In the genomic region with DNA sequence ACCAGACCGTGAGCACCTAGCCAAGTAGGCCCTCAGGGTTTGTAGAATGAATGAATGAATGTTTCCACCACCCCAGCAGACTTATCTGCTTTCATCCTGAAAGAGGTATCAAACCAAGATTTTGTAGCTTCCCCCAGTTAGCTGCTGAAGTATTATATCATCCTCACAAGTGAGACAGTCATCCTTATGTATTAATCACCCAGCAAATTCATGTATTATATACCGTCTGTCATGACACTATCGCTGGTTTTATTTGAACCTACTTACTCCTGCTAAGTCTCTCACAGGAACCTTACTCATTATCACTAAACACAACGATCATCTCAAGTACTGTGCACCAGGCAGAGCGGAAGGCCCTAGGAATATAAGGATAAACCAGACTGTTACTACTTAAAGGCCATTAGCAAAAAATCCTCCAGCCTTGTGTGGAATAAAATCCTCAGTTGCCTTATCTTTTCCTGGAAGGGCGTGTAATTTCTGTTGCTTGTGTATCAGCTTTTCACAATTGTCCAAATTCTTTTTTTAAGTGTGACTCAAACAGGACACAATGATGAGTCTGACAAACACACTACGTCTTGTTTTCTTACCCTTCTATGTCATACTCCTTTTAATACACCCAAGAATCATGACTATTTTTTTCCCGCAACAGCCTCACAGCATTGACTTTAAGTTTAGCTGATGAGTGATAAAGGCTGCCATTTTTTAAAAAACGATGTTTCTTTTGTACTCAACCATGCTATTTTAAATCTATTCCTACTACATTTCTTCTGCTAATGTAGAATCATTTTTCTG, we compare ENCODE assay signal across 9 cellular contexts.
DNase-seq lines count a peak whose midpoint lies in the region; ATAC-seq, FAIRE-seq and TF ChIP-seq lines count a peak whose summit lies in the region.
"Had no signal": no experiment of that assay in that cellular context is flagged by ENCODE, and none has a peak within 500 bp of the region (broad histone marks: within the 10 kb centered on the region; RNA-seq: fewer than 3 reads in every experiment).

No MANE protein-coding gene starts in this region.

- intact Hi-C loops in HepG2 (cut with micrococcal nuclease; ENCODE audit: unreplicated experiment): no loop called here
- intact Hi-C loops in right lobe of liver (cut with DNase I): no loop called here
- intact Hi-C loops in upper lobe of right lung (cut with DNase I): no loop called here

- no peaks in the 10 kb centered on the region for H3K9me3 Mint-ChIP-seq in activated naive CD4-positive, alpha-beta T cell treated with anti-CD3 and anti-CD28 coated beads, Interleukin-2, amount 50 U/mL, for 72 hours

- CTCF ChIA-PET in HepG2 (lab: Yijun Ruan, JAX; ENCODE audit: low intra/inter-chr PET ratio, low total read pairs): no interaction called here

- H3K9ac ChIP-seq in HepG2 (ENCODE audit: insufficient read depth, low read depth, low read length) (peak overlapping the region; percentile 28), iPS-20b (ENCODE audit: low read depth, low read length) (peak overlapping the region; percentile 66)

- H3K27me3 ChIP-seq in HepG2 (ENCODE audit: control insufficient read depth in 1 of 2, insufficient read depth in 2 of 2, low read length in 2 of 2) (no peaks in the 10 kb centered on the region), right lobe of liver (no peaks in the 10 kb centered on the region), iPS-20b (ENCODE audit: insufficient read depth, low read length) (no peaks in the 10 kb centered on the region), upper lobe of right lung (no peaks in the 10 kb centered on the region)

- H3K36me3 ChIP-seq in HepG2 (replicated peaks in 1 of 2; ENCODE audit: control insufficient read depth in 1 of 2, insufficient read depth in 2 of 2, low read length in 2 of 2) (peaks cover 1 to 6% of the 10 kb centered on the region in 2 experiments; a peak in 4 of 5 replicates), right lobe of liver (no peaks in the 10 kb centered on the region), iPS-20b (ENCODE audit: insufficient read depth, low read depth, low read length) (no peaks in the 10 kb centered on the region), upper lobe of right lung (peaks cover 4% of the 10 kb centered on the region)

- peak overlapping the region; percentile 94 for H3K27ac ChIP-seq in HepG2 (ENCODE audit: extremely low read length, insufficient read depth, low read length)
- H3K27ac ChIP-seq in right lobe of liver: peak overlapping the region in 1 of 3 donors; percentile 94
- H3K27ac ChIP-seq in iPS-20b (ENCODE audit: low read length): peak overlapping the region; percentile 57
- H3K27ac ChIP-seq in upper lobe of right lung: peak overlapping the region; percentile 12

- H3K4me1 ChIP-seq in HepG2 (ENCODE audit: insufficient read depth, low read length) (peaks cover 97% of the 10 kb centered on the region), right lobe of liver (peaks cover 0 to 51% (median 25%) of the 10 kb centered on the region in 4 donors), iPS-20b (ENCODE audit: insufficient read depth, low read length) (peaks cover 52% of the 10 kb centered on the region), upper lobe of right lung (peaks cover 34% of the 10 kb centered on the region)

- no peak for TF ChIP-seq CTCF in HepG2 (CRISPR knock-in tag; IDR thresholded peaks at IDR 0.05)
- TF ChIP-seq CTCF in right lobe of liver (IDR thresholded peaks at IDR 0.05): no peak
- no peak for TF ChIP-seq CTCF in upper lobe of right lung (IDR thresholded peaks at IDR 0.05)

- peaks cover 96% of the 10 kb centered on the region for H3K79me2 ChIP-seq in HepG2 (ENCODE audit: insufficient read depth, low read length)

- no peak for FAIRE-seq in HepG2 (lab: Jason Lieb, UNC)
- FAIRE-seq: endometrium had no signal

- H3K9me3 ChIP-seq in HepG2 (ENCODE audit: low read length) (no peaks in the 10 kb centered on the region), right lobe of liver (no peaks in the 10 kb centered on the region), iPS-20b (ENCODE audit: insufficient read depth, low read depth, low read length) (no peaks in the 10 kb centered on the region), upper lobe of right lung (no peaks in the 10 kb centered on the region)

- ATAC-seq in HepG2: no peak
- ATAC-seq in right lobe of liver: no peak
- peak in 1 of 2 donors; percentile 14 for ATAC-seq in activated naive CD4-positive, alpha-beta T cell treated with anti-CD3 and anti-CD28 coated beads, Interleukin-2, amount 50 U/mL, for 72 hours
- no peak for ATAC-seq in upper lobe of right lung
- no peak for ATAC-seq in HG02763 (IDR thresholded peaks at IDR 0.05; ENCODE audit: unreplicated experiment)
- no peak for ATAC-seq in GM18909 (IDR thresholded peaks at IDR 0.05; ENCODE audit: poor library complexity, unreplicated experiment)
- ATAC-seq in GM18870 (IDR thresholded peaks at IDR 0.05; ENCODE audit: unreplicated experiment): no peak

- TF ChIP-seq RAD21 in HepG2 (CRISPR knock-in tag; IDR thresholded peaks at IDR 0.05): no peak

- WGBS in HepG2 (ENCODE audit: low lambda C conversion rate): 84% methylated on average over 9 of the region's 9 CpGs
- WGBS in right lobe of liver (ENCODE audit: insufficient coverage, low coverage, low lambda C conversion rate, missing lambda C conversion rate): 77% methylated on average over 9 of the region's 9 CpGs

- peak overlapping the region; percentile 54 to 72 (median 67); a peak in 5 of 6 replicates for H3K4me3 ChIP-seq in HepG2 (replicated peaks in 1 of 3; ENCODE audit: insufficient read depth in 1 of 3, low read depth in 2 of 3, low read length in 3 of 3)
- H3K4me3 ChIP-seq in right lobe of liver: peak overlapping the region in 1 of 3 donors; percentile 33
- peak overlapping the region; percentile 46; the same call in 1 of the 2 replicates for H3K4me3 ChIP-seq in iPS-20b (ENCODE audit: low read length)
- H3K4me3 ChIP-seq in upper lobe of right lung: peak overlapping the region; percentile 55

- TF ChIP-seq POLR2A in HepG2 (IDR thresholded peaks at IDR 0.05; ENCODE audit: insufficient read depth in 1 of 2, low read depth in 2 of 2, low read length in 2 of 2) (no peak), right lobe of liver (IDR thresholded peaks at IDR 0.05) (no peak)

- peak overlapping the region; percentile 84 for H3K4me2 ChIP-seq in HepG2 (ENCODE audit: low read depth, low read length)

- H3K27ac Mint-ChIP-seq in activated naive CD4-positive, alpha-beta T cell treated with anti-CD3 and anti-CD28 coated beads, Interleukin-2, amount 50 U/mL, for 72 hours: peak overlapping the region; percentile 95 to 98

- no peaks in the 10 kb centered on the region for H4K20me1 ChIP-seq in HepG2 (ENCODE audit: insufficient read depth, low read length)

- no peak overlapping the region for H2AFZ ChIP-seq in HepG2 (ENCODE audit: low read length)

- TF ChIP-seq EP300 in HepG2 (IDR thresholded peaks at IDR 0.05; ENCODE audit: low read depth in 2 of 2, low read length in 2 of 2) (no peak), HepG2 (CRISPR knock-in tag; IDR thresholded peaks at IDR 0.05; ENCODE audit: borderline replicate concordance) (no peak)

- POLR2A ChIA-PET in HepG2 (lab: Yijun Ruan, JAX): no interaction called here

- in situ Hi-C loops in HepG2 (cut with HindIII; ENCODE audit: extremely low pct_ligation_motif_present, low pct_unique_long_range_greater_than_20kb): no loop called here

- no peak for DNase-seq in HepG2 (ENCODE audit: low spot score)
- no peak for DNase-seq in right lobe of liver
- no peak for DNase-seq in activated naive CD4-positive, alpha-beta T cell treated with anti-CD3 and anti-CD28 coated beads, Interleukin-2, amount 50 U/mL, for 72 hours (ENCODE audit: low spot score in 2 of 2)
- no peak for DNase-seq in upper lobe of right lung

- no TSS peak for BruUV-seq in HepG2 (replicated peaks; lab: Mats Ljungman, UMichigan)

- peaks cover 39 to 61% of the 10 kb centered on the region in 2 donors for H3K36me3 Mint-ChIP-seq in activated naive CD4-positive, alpha-beta T cell treated with anti-CD3 and anti-CD28 coated beads, Interleukin-2, amount 50 U/mL, for 72 hours

TF ChIP-seq in HepG2, 621 proteins besides CTCF, POLR2A, EP300 and RAD21:
- TF ChIP-seq SP2 (CRISPR knock-in tag; IDR thresholded peaks at IDR 0.05): no peak
- TF ChIP-seq PRPF4 (IDR thresholded peaks at IDR 0.05; ENCODE audit: low read depth, low read length, poor library complexity, severe bottlenecking): peak; percentile 56
- TF ChIP-seq RORA (CRISPR knock-in tag; IDR thresholded peaks at IDR 0.05): no peak
- TF ChIP-seq PHF8 (CRISPR knock-in tag; IDR thresholded peaks at IDR 0.05): no peak
- no peak for TF ChIP-seq IRF2 (CRISPR knock-in tag; IDR thresholded peaks at IDR 0.05)
- TF ChIP-seq, protein P1, sequence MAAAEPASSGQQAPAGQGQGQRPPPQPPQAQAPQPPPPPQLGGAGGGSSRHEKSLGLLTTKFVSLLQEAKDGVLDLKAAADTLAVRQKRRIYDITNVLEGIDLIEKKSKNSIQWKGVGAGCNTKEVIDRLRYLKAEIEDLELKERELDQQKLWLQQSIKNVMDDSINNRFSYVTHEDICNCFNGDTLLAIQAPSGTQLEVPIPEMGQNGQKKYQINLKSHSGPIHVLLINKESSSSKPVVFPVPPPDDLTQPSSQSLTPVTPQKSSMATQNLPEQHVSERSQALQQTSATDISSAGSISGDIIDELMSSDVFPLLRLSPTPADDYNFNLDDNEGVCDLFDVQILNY (CRISPR knock-in tag; conservative IDR thresholded peaks at IDR 0.05): no peak
- no peak for TF ChIP-seq GPN1 (CRISPR knock-in tag; IDR thresholded peaks at IDR 0.05; ENCODE audit: borderline replicate concordance)
- no peak for TF ChIP-seq NFE2 (CRISPR knock-in tag; IDR thresholded peaks at IDR 0.05)
